3 cellular contexts compared by ENCODE assay signal in genomic region chr2:131332709-131333108, GRCh38. TPM values are rescaled to one million over a fixed set of nuclear protein-coding genes. Genes with fewer than 3 reads are reported as not detected.
"Had no signal": no experiment of that assay in that cellular context is flagged by ENCODE, and none has a peak within 500 bp of the region (broad histone marks: within the 10 kb centered on the region; RNA-seq: fewer than 3 reads in every experiment).

No MANE protein-coding gene starts in this region.

RNA-seq across cellular contexts. Expression of gene RAB6D, which starts 31.3 kb away (rescaled TPM):
- total RNA-seq: HT1080, IMR-90 had no signal
- polyA plus RNA-seq: IgD-negative memory B cell, IMR-90 had no signal
